8 cellular contexts compared by ENCODE assay signal in the genomic region with DNA sequence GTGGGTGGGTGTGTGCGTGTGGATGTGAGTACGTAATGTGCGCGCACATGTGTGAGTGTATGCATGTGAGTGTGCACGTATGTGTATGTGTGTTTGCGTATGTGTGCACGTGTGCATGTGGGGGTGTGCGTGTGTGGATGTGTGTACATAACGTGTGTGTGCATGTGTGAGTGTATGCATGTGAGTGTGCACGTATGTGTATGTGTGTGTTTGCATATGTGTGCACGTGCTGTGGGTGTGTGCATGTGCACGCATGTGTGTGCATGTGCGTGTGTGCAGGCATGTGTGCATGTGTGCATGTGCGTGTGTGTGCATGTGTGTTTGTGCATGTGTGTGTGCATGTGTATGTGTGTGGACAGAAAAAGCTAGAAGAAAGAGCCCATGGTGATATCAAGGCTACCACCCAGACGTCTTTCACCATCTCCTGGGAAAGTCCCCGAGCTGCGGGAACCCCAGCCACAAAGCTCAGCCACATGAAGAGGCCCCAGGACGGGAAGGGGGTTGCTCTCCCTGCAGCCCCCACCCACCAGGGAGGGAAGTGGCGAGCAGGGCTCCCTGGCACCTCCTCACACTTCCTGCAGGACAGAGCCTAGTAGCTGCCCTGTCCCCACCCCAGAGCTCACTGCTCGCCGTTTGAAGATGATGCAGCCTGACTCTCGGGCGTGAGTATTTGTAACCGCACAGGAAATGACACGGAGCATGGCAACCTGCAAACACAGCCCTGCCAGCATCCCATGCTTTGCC.
DNase-seq lines count a peak whose midpoint lies in the region; ATAC-seq and TF ChIP-seq lines count a peak whose summit lies in the region.

No MANE protein-coding gene starts in this region.

- peak overlapping the region; percentile 39 for H3K4me3 Mint-ChIP-seq in activated T-helper 17 cell treated with anti-CD3 and anti-CD28 coated beads, Interleukin-2, amount 50 U/mL, for 72 hours
- H3K4me3 Mint-ChIP-seq in Calu3 (ENCODE audit: low read depth, unreplicated experiment), result no peak overlapping the region

- H3K27ac ChIP-seq in GM23248, result no peak overlapping the region

- CTCF ChIA-PET in Calu3 (lab: Charles Lee), result no interaction called here

- H3K27me3 ChIP-seq in GM23248 (replicated peaks; ENCODE audit: insufficient read depth), result peaks cover 8% of the 10 kb centered on the region; the same call in 1 of the 2 replicates
- no peaks in the 10 kb centered on the region for H3K27me3 ChIP-seq in MG63

- no peaks in the 10 kb centered on the region for H3K9me2 ChIP-seq in GM23248 (ENCODE audit: insufficient read depth)

- 84% methylated on average over 25 of the region's 25 CpGs for WGBS in GM23248 (ENCODE audit: low coverage in 1 of 2, low lambda C conversion rate in 2 of 2, missing lambda C conversion rate in 2 of 2), 2 experiments

- H3K4me3 ChIP-seq in GM23248, result no peak overlapping the region
- H3K4me3 ChIP-seq in MG63, result no peak overlapping the region

- no peaks in the 10 kb centered on the region for H3K4me1 ChIP-seq in GM23248 (ENCODE audit: insufficient read depth)

- no peak overlapping the region for H3K9ac ChIP-seq in GM23248

- TF ChIP-seq CTCF in GM13976 (IDR thresholded peaks at IDR 0.05; ENCODE audit: borderline replicate concordance, control extremely low read depth, extremely low read depth, insufficient read depth, missing control alignments) (no peak), Calu3 (IDR thresholded peaks at IDR 0.05; ENCODE audit: unreplicated experiment) (no peak)

- in situ Hi-C loops in GM13976 (cut with MboI; ENCODE audit: low sequenced_read_pairs, unreplicated experiment), result loop anchor here (10.0 to 25.0 kb wide), 2 partner anchors 324 to 453 kb away; no protein-coding TSS in a partner anchor
- in situ Hi-C loops in GM23248 (cut with MboI), result loop anchor here (10.0 to 25.0 kb wide), 2 partner anchors 324 to 1647 kb away; no protein-coding TSS in a partner anchor

- ATAC-seq in activated T-helper 17 cell treated with anti-CD3 and anti-CD28 coated beads, Interleukin-2, amount 50 U/mL, for 72 hours (replicated peaks), result peak; percentile 90

- no peaks in the 10 kb centered on the region for H3K79me2 ChIP-seq in GM23248 (ENCODE audit: insufficient read depth)

- no peaks in the 10 kb centered on the region for H4K20me1 ChIP-seq in GM23248 (ENCODE audit: insufficient read depth)

- no peaks in the 10 kb centered on the region for H3F3A ChIP-seq in GM23248 (ENCODE audit: insufficient read depth)

- no peak overlapping the region for H2AFZ ChIP-seq in GM23248

- no peak overlapping the region for H3K27ac Mint-ChIP-seq in activated T-helper 17 cell treated with anti-CD3 and anti-CD28 coated beads, Interleukin-2, amount 50 U/mL, for 72 hours
- no peak overlapping the region for H3K27ac Mint-ChIP-seq in Calu3 (ENCODE audit: unreplicated experiment)

- DNase-seq in GM13976 (ENCODE audit: low spot score) (peak; percentile 75), GM23248 (peak; percentile 25), MG63 (peak; percentile 74), SHP77 treated with DMSO at 0.1 percent for 48 hours (lab: John Stamatoyannopoulos, UW) (no peak), Calu3 (no peak), NCI-H446 treated with DMSO at 0.1 percent for 48 hours (lab: John Stamatoyannopoulos, UW) (no peak)
- DNase-seq in stimulated activated CD8-positive, alpha-beta memory T cell treated with anti-CD3 and anti-CD28 coated beads, Interleukin-12 subunit alpha, Interleukin-12 subunit beta, amount 100 ng/mL, for 24 hours (ENCODE audit: extremely low read depth), result peak; percentile 39

- intact Hi-C loops in Calu3 (cut with micrococcal nuclease; ENCODE audit: unreplicated experiment), result loop anchor here (10.0 kb wide), 2 partner anchors 724 to 1244 kb away; no protein-coding TSS in a partner anchor

- H3K36me3 Mint-ChIP-seq in activated T-helper 17 cell treated with anti-CD3 and anti-CD28 coated beads, Interleukin-2, amount 50 U/mL, for 72 hours (ENCODE audit: low read depth), result no peaks in the 10 kb centered on the region
- peaks cover 6% of the 10 kb centered on the region for H3K36me3 Mint-ChIP-seq in Calu3 (ENCODE audit: insufficient read depth, unreplicated experiment)

- H3K9me3 Mint-ChIP-seq in activated T-helper 17 cell treated with anti-CD3 and anti-CD28 coated beads, Interleukin-2, amount 50 U/mL, for 72 hours, result peaks cover 5% of the 10 kb centered on the region
- H3K9me3 Mint-ChIP-seq in Calu3 (ENCODE audit: low read depth, unreplicated experiment), result peaks cover 11% of the 10 kb centered on the region

- H3K36me3 ChIP-seq in GM23248 (ENCODE audit: low read depth) (no peaks in the 10 kb centered on the region), MG63 (no peaks in the 10 kb centered on the region)

- H3K9me3 ChIP-seq in GM23248 (ENCODE audit: low read depth) (no peaks in the 10 kb centered on the region), MG63 (no peaks in the 10 kb centered on the region)

- no peak overlapping the region for H3K4me2 ChIP-seq in GM23248 (ENCODE audit: unreplicated experiment)

- H3K27me3 Mint-ChIP-seq in activated T-helper 17 cell treated with anti-CD3 and anti-CD28 coated beads, Interleukin-2, amount 50 U/mL, for 72 hours, result no peaks in the 10 kb centered on the region
- no peaks in the 10 kb centered on the region for H3K27me3 Mint-ChIP-seq in Calu3 (ENCODE audit: unreplicated experiment)

- peaks cover 16% of the 10 kb centered on the region for H3K4me1 Mint-ChIP-seq in activated T-helper 17 cell treated with anti-CD3 and anti-CD28 coated beads, Interleukin-2, amount 50 U/mL, for 72 hours
- H3K4me1 Mint-ChIP-seq in Calu3 (ENCODE audit: low read depth, unreplicated experiment), result no peaks in the 10 kb centered on the region

- no TSS peak for BruUV-seq in Calu3 (replicated peaks; lab: Mats Ljungman, UMichigan)

Comparison
In these comparisons a context has a peak if more than half of its experiments do, and no peak if none do; other contexts are left out.
1. DNase-seq: peak in GM13976 (single experiment), GM23248 (single experiment), MG63 (single experiment) and stimulated activated CD8-positive, alpha-beta memory T cell treated with anti-CD3 and anti-CD28 coated beads, Interleukin-12 subunit alpha, Interleukin-12 subunit beta, amount 100 ng/mL, for 24 hours (single experiment); none in SHP77 treated with DMSO at 0.1 percent for 48 hours (single experiment), Calu3 (single experiment) and NCI-H446 treated with DMSO at 0.1 percent for 48 hours (single experiment).